ENCODE assay signal across 5 cellular contexts in genomic region chr19:33978286-33978685, GRCh38.
"Had no signal": no experiment of that assay in that cellular context is flagged by ENCODE, and none has a peak within 500 bp of the region (broad histone marks: within the 10 kb centered on the region; RNA-seq: fewer than 3 reads in every experiment).

No MANE protein-coding gene starts in this region.

- H3K4me3 Mint-ChIP-seq: IgD-negative memory B cell had no signal

- H3K36me3 Mint-ChIP-seq: IgD-negative memory B cell had no signal

- H3K4me3 ChIP-seq: K562 had no signal

- DNase-seq: IMR-90 had no signal

- H3K4me1 Mint-ChIP-seq: IgD-negative memory B cell had no signal

- ATAC-seq: HepG2, K562 had no signal

- H3K27ac ChIP-seq: HL-60 had no signal

- H3K27me3 Mint-ChIP-seq: IgD-negative memory B cell had no signal

- H3K27ac Mint-ChIP-seq: IgD-negative memory B cell had no signal
